19 cellular contexts compared by ENCODE assay signal in the genomic region with DNA sequence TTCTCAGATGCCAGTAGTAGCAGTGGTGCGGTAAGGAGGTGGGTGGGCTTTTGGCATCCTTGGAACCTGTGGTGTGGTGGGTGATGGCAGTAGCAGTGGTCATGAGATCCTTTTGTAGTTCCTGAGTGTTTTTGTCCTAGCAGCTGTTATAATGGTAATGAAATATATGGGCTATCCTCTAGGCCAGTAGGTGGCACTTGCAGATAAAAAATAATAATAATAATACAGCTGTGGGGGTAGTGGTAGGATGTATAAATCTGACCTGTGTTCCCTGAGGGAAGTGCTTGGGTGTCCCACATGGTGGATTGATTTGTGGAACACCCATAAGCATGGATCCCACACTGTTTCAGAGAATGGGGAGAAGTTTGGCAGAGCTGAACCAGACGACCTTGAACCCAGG.
A peak's percentile ranks its signal among the peaks of the same experiment; 100 is the strongest.
DNase-seq lines count a peak whose midpoint lies in the region; ATAC-seq and TF ChIP-seq lines count a peak whose summit lies in the region.
"Had no signal": no experiment of that assay in that cellular context is flagged by ENCODE, and none has a peak within 500 bp of the region (broad histone marks: within the 10 kb centered on the region; RNA-seq: fewer than 3 reads in every experiment).

No MANE protein-coding gene starts in this region.

- H3K27me3 Mint-ChIP-seq in glutamatergic neuron (ENCODE audit: unreplicated experiment) (no peaks in the 10 kb centered on the region), GM23338 (ENCODE audit: insufficient read depth, low read depth, poor library complexity) (peaks cover 1% of the 10 kb centered on the region)
- H3K27me3 Mint-ChIP-seq in activated CD4-positive, alpha-beta memory T cell treated with anti-CD3 and anti-CD28 coated beads for 36 hours, result no peaks in the 10 kb centered on the region
- H3K27me3 Mint-ChIP-seq: activated CD4-positive, alpha-beta T cell treated with anti-CD3 and anti-CD28 coated beads, Interleukin-2, amount 10 ng/mL, durations not matched to agents 7 days and 5 days; naive thymus-derived CD8-positive, alpha-beta T cell had no signal

- peaks cover 2% of the 10 kb centered on the region; the same call in 1 of the 2 replicates for H3K9me2 ChIP-seq in GM23338 (ENCODE audit: insufficient read depth)

- in situ Hi-C loops in brain microvascular endothelial cell (cut with HindIII; ENCODE audit: low pct_ligation_motif_present, low sequenced_read_pairs), result no loop called here

- TF ChIP-seq CTCF in brain microvascular endothelial cell (IDR thresholded peaks at IDR 0.05; ENCODE audit: low read depth, low read length, missing control alignments), result peak; percentile 34
- peak; percentile 36 for TF ChIP-seq CTCF in retinal pigment epithelial cell (conservative IDR thresholded peaks at IDR 0.05; ENCODE audit: low read depth, low read length)
- TF ChIP-seq CTCF in glutamatergic neuron (IDR thresholded peaks at IDR 0.05; ENCODE audit: partially characterized antibody, unreplicated experiment), result no peak
- peak in 1 of 2 experiments; percentile 15; a peak in 2 of 4 replicates for TF ChIP-seq CTCF in GM23338 (conservative IDR thresholded peaks at IDR 0.05; ENCODE audit: low read depth in 2 of 2)

- H3K36me3 ChIP-seq in brain microvascular endothelial cell (replicated peaks) (no peaks in the 10 kb centered on the region), GM23338 (ENCODE audit: insufficient read depth) (no peaks in the 10 kb centered on the region)
- H3K36me3 ChIP-seq: BLaER1 treated with 17β-estradiol and CSF1 and Interleukin-3, amounts not matched to agents 10 nM and 100 nM had no signal

- POLR2A ChIA-PET in activated CD4-positive, alpha-beta memory T cell treated with anti-CD3 and anti-CD28 coated beads for 36 hours (lab: Charles Lee), result no interaction called here

- H3K27me3 ChIP-seq in brain microvascular endothelial cell (replicated peaks) (no peaks in the 10 kb centered on the region), GM23338 (ENCODE audit: insufficient read depth) (no peaks in the 10 kb centered on the region)
- H3K27me3 ChIP-seq: BLaER1 treated with 17β-estradiol and CSF1 and Interleukin-3, amounts not matched to agents 10 nM and 100 nM; body of pancreas had no signal

- H3K27ac Mint-ChIP-seq in glutamatergic neuron (ENCODE audit: unreplicated experiment) (no peak overlapping the region), GM23338 (no peak overlapping the region)
- no peak overlapping the region for H3K27ac Mint-ChIP-seq in activated CD4-positive, alpha-beta memory T cell treated with anti-CD3 and anti-CD28 coated beads for 36 hours
- H3K27ac Mint-ChIP-seq: activated CD4-positive, alpha-beta T cell treated with anti-CD3 and anti-CD28 coated beads, Interleukin-2, amount 10 ng/mL, durations not matched to agents 7 days and 5 days; naive thymus-derived CD8-positive, alpha-beta T cell had no signal

- intact Hi-C loops in activated CD4-positive, alpha-beta memory T cell treated with anti-CD3 and anti-CD28 coated beads for 36 hours (cut with micrococcal nuclease), result no loop called here

- H3F3A ChIP-seq in GM23338 (replicated peaks; ENCODE audit: low read depth), result no peaks in the 10 kb centered on the region

- no peak for ATAC-seq in GM23338
- ATAC-seq: body of pancreas; esophagus mucosa; naive thymus-derived CD8-positive, alpha-beta T cell had no signal

- H4K20me1 ChIP-seq in GM23338 (replicated peaks; ENCODE audit: insufficient read depth), result no peaks in the 10 kb centered on the region
- H4K20me1 ChIP-seq: BLaER1 treated with 17β-estradiol and CSF1 and Interleukin-3, amounts not matched to agents 10 nM and 100 nM had no signal

- H3K4me3 Mint-ChIP-seq in glutamatergic neuron (ENCODE audit: unreplicated experiment) (no peak overlapping the region), GM23338 (no peak overlapping the region)
- no peak overlapping the region for H3K4me3 Mint-ChIP-seq in activated CD4-positive, alpha-beta memory T cell treated with anti-CD3 and anti-CD28 coated beads for 36 hours
- H3K4me3 Mint-ChIP-seq: activated CD4-positive, alpha-beta T cell treated with anti-CD3 and anti-CD28 coated beads, Interleukin-2, amount 10 ng/mL, durations not matched to agents 7 days and 5 days; naive thymus-derived CD8-positive, alpha-beta T cell had no signal

- no peak overlapping the region for H2AFZ ChIP-seq in GM23338

- H3K4me1 Mint-ChIP-seq in glutamatergic neuron (ENCODE audit: low read depth, unreplicated experiment) (no peaks in the 10 kb centered on the region), GM23338 (no peaks in the 10 kb centered on the region; the same call in 2 of the 3 replicates)
- no peaks in the 10 kb centered on the region for H3K4me1 Mint-ChIP-seq in activated CD4-positive, alpha-beta memory T cell treated with anti-CD3 and anti-CD28 coated beads for 36 hours (ENCODE audit: low read depth)
- H3K4me1 Mint-ChIP-seq: activated CD4-positive, alpha-beta T cell treated with anti-CD3 and anti-CD28 coated beads, Interleukin-2, amount 10 ng/mL, durations not matched to agents 7 days and 5 days; naive thymus-derived CD8-positive, alpha-beta T cell had no signal

- no peaks in the 10 kb centered on the region for H3K36me3 Mint-ChIP-seq in glutamatergic neuron (ENCODE audit: unreplicated experiment)
- no peaks in the 10 kb centered on the region; the same call in 2 of the 3 replicates for H3K36me3 Mint-ChIP-seq in GM23338 (ENCODE audit: low read depth)
- no peaks in the 10 kb centered on the region for H3K36me3 Mint-ChIP-seq in activated CD4-positive, alpha-beta memory T cell treated with anti-CD3 and anti-CD28 coated beads for 36 hours
- H3K36me3 Mint-ChIP-seq: naive thymus-derived CD8-positive, alpha-beta T cell had no signal

- H3K4me2 ChIP-seq in GM23338, result no peak overlapping the region
- H3K4me2 ChIP-seq: BLaER1 treated with 17β-estradiol and CSF1 and Interleukin-3, amounts not matched to agents 10 nM and 100 nM had no signal

- DNase-seq in ELR (ENCODE audit: low read depth) (peak; percentile 24), NCI-H69 (lab: John Stamatoyannopoulos, UW) (peak; percentile 10), brain microvascular endothelial cell (no peak), retinal pigment epithelial cell (ENCODE audit: low read depth) (no peak), glutamatergic neuron (no peak), GM23338 (ENCODE audit: low spot score) (no peak)
- no peak for DNase-seq in activated CD4-positive, alpha-beta memory T cell treated with anti-CD3 and anti-CD28 coated beads for 36 hours
- DNase-seq: activated CD4-positive, alpha-beta T cell treated with anti-CD3 and anti-CD28 coated beads, Interleukin-2, amount 10 ng/mL, durations not matched to agents 7 days and 5 days; activated naive CD4-positive, alpha-beta T cell treated with anti-CD3 and anti-CD28 coated beads, Interleukin-2, amount 50 U/mL, for 16 hours; body of pancreas; DMS79; head of caudate nucleus; naive thymus-derived CD8-positive, alpha-beta T cell; NCI-H187; OCI-M1; small intestine; T1000 had no signal

- CTCF ChIA-PET in activated CD4-positive, alpha-beta memory T cell treated with anti-CD3 and anti-CD28 coated beads for 36 hours (lab: Charles Lee), result no interaction called here

- H3K27ac ChIP-seq in brain microvascular endothelial cell, result no peak overlapping the region
- no peak overlapping the region for H3K27ac ChIP-seq in GM23338 (ENCODE audit: low read depth)
- H3K27ac ChIP-seq: BLaER1 treated with 17β-estradiol and CSF1 and Interleukin-3, amounts not matched to agents 10 nM and 100 nM; body of pancreas had no signal

- H3K79me2 ChIP-seq in GM23338 (replicated peaks; ENCODE audit: insufficient read depth), result no peaks in the 10 kb centered on the region

- peaks cover 2% of the 10 kb centered on the region for H3K9me3 Mint-ChIP-seq in glutamatergic neuron (ENCODE audit: unreplicated experiment)
- H3K9me3 Mint-ChIP-seq in GM23338, result peaks cover 4% of the 10 kb centered on the region
- H3K9me3 Mint-ChIP-seq in activated CD4-positive, alpha-beta memory T cell treated with anti-CD3 and anti-CD28 coated beads for 36 hours, result peaks cover 13% of the 10 kb centered on the region
- H3K9me3 Mint-ChIP-seq: activated CD4-positive, alpha-beta T cell treated with anti-CD3 and anti-CD28 coated beads, Interleukin-2, amount 10 ng/mL, durations not matched to agents 7 days and 5 days had no signal

- H3K4me1 ChIP-seq in GM23338 (ENCODE audit: insufficient read depth), result no peaks in the 10 kb centered on the region; the same call in 1 of the 2 replicates
- H3K4me1 ChIP-seq: BLaER1 treated with 17β-estradiol and CSF1 and Interleukin-3, amounts not matched to agents 10 nM and 100 nM; body of pancreas had no signal

- H3K4me3 ChIP-seq in brain microvascular endothelial cell (ENCODE audit: low read depth, low read length), result no peak overlapping the region
- no peak overlapping the region for H3K4me3 ChIP-seq in retinal pigment epithelial cell (ENCODE audit: low read length)
- H3K4me3 ChIP-seq in GM23338, result no peak overlapping the region
- H3K4me3 ChIP-seq: BLaER1 treated with 17β-estradiol and CSF1 and Interleukin-3, amounts not matched to agents 10 nM and 100 nM; body of pancreas had no signal

TF ChIP-seq in GM23338, 12 proteins besides CTCF, POLR2A, EP300 and RAD21 (continues in another document):
- no peak for TF ChIP-seq STAT1 (IDR thresholded peaks at IDR 0.05; ENCODE audit: unreplicated experiment)
- TF ChIP-seq ETS1 (IDR thresholded peaks at IDR 0.05), result no peak
- TF ChIP-seq NANOG (IDR thresholded peaks at IDR 0.05; ENCODE audit: borderline replicate concordance), result no peak

Comparison
In these comparisons a context has a peak if more than half of its experiments do, and no peak if none do; other contexts are left out.
1. DNase-seq: peak in ELR (single experiment) and NCI-H69 (single experiment); none in brain microvascular endothelial cell (single experiment), retinal pigment epithelial cell (single experiment), glutamatergic neuron (single experiment), GM23338 (single experiment) and activated CD4-positive, alpha-beta memory T cell treated with anti-CD3 and anti-CD28 coated beads for 36 hours (single experiment).